ENCODE assay signal across 19 cellular contexts in the genomic region with DNA sequence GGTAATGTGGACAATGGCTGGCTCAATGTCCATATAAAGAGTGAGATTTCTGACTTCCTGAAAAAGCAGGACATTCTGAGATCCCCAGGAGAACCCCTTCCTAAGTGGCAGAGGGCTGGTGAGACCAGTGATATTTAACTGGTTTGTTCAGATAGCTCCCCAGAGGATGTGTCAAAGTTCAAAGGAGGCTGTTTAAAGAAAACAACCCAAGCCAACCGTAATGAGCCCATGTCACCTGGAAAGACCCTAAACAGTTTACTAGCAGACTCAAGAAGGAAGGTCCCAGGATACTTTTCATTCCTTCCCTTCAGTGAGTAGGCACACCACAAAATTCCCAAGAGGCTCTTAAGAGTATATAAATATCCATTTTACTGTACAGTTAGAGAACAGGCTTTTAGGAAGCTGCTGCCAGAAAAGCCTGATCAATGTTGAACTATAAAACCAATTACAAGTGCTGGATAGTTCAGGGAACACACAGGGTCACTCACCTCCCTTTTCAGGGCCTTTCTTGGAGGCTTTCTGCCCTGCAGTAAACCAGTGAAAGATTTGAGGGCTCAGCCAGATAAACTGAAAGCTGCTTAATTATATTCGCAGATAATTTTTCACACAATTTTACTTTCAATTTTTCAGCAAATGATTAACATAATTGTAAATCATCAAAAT.
DNase-seq lines count a peak whose midpoint lies in the region; ATAC-seq, FAIRE-seq and TF ChIP-seq lines count a peak whose summit lies in the region.
"Had no signal": no experiment of that assay in that cellular context is flagged by ENCODE, and none has a peak within 500 bp of the region (broad histone marks: within the 10 kb centered on the region; RNA-seq: fewer than 3 reads in every experiment).

No MANE protein-coding gene starts in this region.

- H3K9ac ChIP-seq in GM12878 (ENCODE audit: control insufficient read depth, insufficient read depth, low read length): no peak overlapping the region

- WGBS in GM12878 (ENCODE audit: insufficient coverage, insufficient replicate concordance, low lambda C conversion rate, missing lambda C conversion rate): 39% methylated on average over 2 of the region's 2 CpGs

- SMC1A ChIA-PET in GM12878 (lab: Charles Lee; ENCODE audit: uncharacterized antibody, unreplicated experiment): interaction anchor here (0.7 to 4.8 kb wide), 13 partner anchors 8 to 782 kb away, joined by 3 to 44 read pairs (median 3); no protein-coding TSS in a partner anchor

- H3K79me2 ChIP-seq in DOHH2 (ENCODE audit: control insufficient read depth, low read length): no peaks in the 10 kb centered on the region
- no peaks in the 10 kb centered on the region for H3K79me2 ChIP-seq in GM12878 (ENCODE audit: control insufficient read depth, insufficient read depth, low read length)

- peak overlapping the region; percentile 26 for H3K4me2 ChIP-seq in DOHH2 (ENCODE audit: low read length)
- H3K4me2 ChIP-seq in GM12878 (ENCODE audit: control insufficient read depth, insufficient read depth): no peak overlapping the region

- H3K9me3 ChIP-seq in DOHH2 (ENCODE audit: control insufficient read depth, insufficient read depth, low read length) (peaks cover 27% of the 10 kb centered on the region), GM12878 (replicated peaks; ENCODE audit: control insufficient read depth, insufficient read depth, low read length) (no peaks in the 10 kb centered on the region), left ventricle myocardium inferior (replicated peaks) (no peaks in the 10 kb centered on the region)
- H3K9me3 ChIP-seq: SJSA1 had no signal

- H3K27me3 ChIP-seq in DOHH2 (ENCODE audit: control insufficient read depth, low read length): no peaks in the 10 kb centered on the region
- H3K27me3 ChIP-seq in GM12878 (replicated peaks in 1 of 2; ENCODE audit: control insufficient read depth in 2 of 2, insufficient read depth in 2 of 2, low read length in 1 of 2): no peaks in the 10 kb centered on the region
- no peaks in the 10 kb centered on the region for H3K27me3 ChIP-seq in left ventricle myocardium inferior (ENCODE audit: low read depth)
- H3K27me3 ChIP-seq: SJSA1 had no signal

- H4K20me1 ChIP-seq in DOHH2 (ENCODE audit: control insufficient read depth, insufficient read depth, low read depth, low read length): no peaks in the 10 kb centered on the region
- H4K20me1 ChIP-seq in GM12878 (ENCODE audit: control insufficient read depth, insufficient read depth): no peaks in the 10 kb centered on the region

- TF ChIP-seq EP300 in GM12878 (IDR thresholded peaks at IDR 0.05; ENCODE audit: borderline replicate concordance in 1 of 2, control insufficient read depth in 1 of 2, low read depth in 2 of 2, low read length in 2 of 2): no peak

- peak; percentile 32 for DNase-seq in NAMALWA (ENCODE audit: low spot score)
- DNase-seq in GM12878 (ENCODE audit: low read depth, low spot score): no peak
- peak; percentile 13 for DNase-seq in retina
- DNase-seq in left ventricle myocardium superior: no peak
- DNase-seq in left ventricle myocardium inferior: no peak
- DNase-seq in stimulated activated naive CD4-positive, alpha-beta T cell treated with Interleukin-2 at 50 U/mL for 16 hours (lab: John Stamatoyannopoulos, UW): no peak
- DNase-seq: CD4-positive, alpha-beta memory T cell; DND-41; GF-D8; GOT3; HFFc6; KBM-7; NCI-H1105; NCI-H1694 treated with DMSO at 0.1 percent for 48 hours; NCI-H524 treated with DMSO at 0.1 percent for 48 hours; NK-92 treated with Interleukin-12 subunit alpha and Interleukin-12 subunit beta, amount 100 ng/mL, for 24 hours; PC-3 had no signal

- H2AFZ ChIP-seq in GM12878 (ENCODE audit: control insufficient read depth, low read depth, low read length): no peak overlapping the region

- POLR2A ChIA-PET in GM12878 (lab: Charles Lee): interaction anchor here (1.0 kb wide), 1 partner anchor 17 kb away, joined by 3 read pairs; no protein-coding TSS in a partner anchor

- H3K4me1 ChIP-seq in DOHH2 (ENCODE audit: control insufficient read depth, low read length): peaks cover 45% of the 10 kb centered on the region
- no peaks in the 10 kb centered on the region for H3K4me1 ChIP-seq in GM12878 (ENCODE audit: control insufficient read depth, insufficient read depth, low read length)
- H3K4me1 ChIP-seq in left ventricle myocardium inferior: no peaks in the 10 kb centered on the region
- H3K4me1 ChIP-seq: SJSA1 had no signal

- peak overlapping the region; percentile 76; the same call in 1 of the 2 replicates for H3K27ac ChIP-seq in DOHH2 (ENCODE audit: low read depth, low read length)
- no peak overlapping the region for H3K27ac ChIP-seq in GM12878 (ENCODE audit: control insufficient read depth, insufficient read depth)
- H3K27ac ChIP-seq in left ventricle myocardium inferior (replicated peaks): no peak overlapping the region
- H3K27ac ChIP-seq: SJSA1 had no signal

- intact Hi-C loops in GM12878 (cut with micrococcal nuclease; ENCODE audit: unreplicated experiment) (no loop called here), left ventricle myocardium superior (cut with micrococcal nuclease) (no loop called here), left ventricle myocardium inferior (cut with micrococcal nuclease) (no loop called here)

- no peak for TF ChIP-seq POLR2A in GM12878 (IDR thresholded peaks at IDR 0.05; ENCODE audit: low read depth, low read length)

- H3K4me3 ChIP-seq in DOHH2 (ENCODE audit: low read length): peak overlapping the region; percentile 3; the same call in 1 of the 2 replicates
- no peak overlapping the region for H3K4me3 ChIP-seq in GM12878
- no peak overlapping the region for H3K4me3 ChIP-seq in left ventricle myocardium inferior
- H3K4me3 ChIP-seq: SJSA1 had no signal

- in situ Hi-C loops in GM12878 (cut with MboI): no loop called here

- RAD21 ChIA-PET in GM12878 (lab: Charles Lee; ENCODE audit: unreplicated experiment): interaction anchor here (0.7 to 1.6 kb wide), 6 partner anchors 25 to 449 kb away, joined by 3 to 8 read pairs (median 3); no protein-coding TSS in a partner anchor

- peak; percentile 73 for ATAC-seq in GM12878
- ATAC-seq in left ventricle myocardium superior: no peak
- ATAC-seq: PC-3 had no signal

- TF ChIP-seq CTCF in DOHH2 (IDR thresholded peaks at IDR 0.05; ENCODE audit: low read depth, low read length, poor library complexity, severe bottlenecking): no peak
- no peak for TF ChIP-seq CTCF in GM12878 (IDR thresholded peaks at IDR 0.05 in 2 of 3, conservative IDR thresholded peaks at IDR 0.05 in 1 of 3; ENCODE audit: control insufficient read depth in 2 of 3, extremely low read depth in 1 of 3, insufficient read depth in 1 of 3, low read depth in 3 of 3, low read length in 3 of 3)
- no peak for TF ChIP-seq CTCF in left ventricle myocardium inferior (IDR thresholded peaks at IDR 0.05; ENCODE audit: borderline replicate concordance)

- CTCF ChIA-PET in GM12878 (lab: Yijun Ruan, JAX): interaction anchor here (0.6 to 2.1 kb wide), 6 partner anchors 15 to 451 kb away, joined by 3 to 8 read pairs (median 3); no protein-coding TSS in a partner anchor

- BruUV-seq in GM12878 (replicated peaks; lab: Mats Ljungman, UMichigan): no TSS peak

- H3F3A ChIP-seq in DOHH2 (ENCODE audit: control insufficient read depth, insufficient read depth): peaks cover 3% of the 10 kb centered on the region; the same call in 1 of the 2 replicates

- FAIRE-seq in GM12878 (lab: Jason Lieb, UNC): no peak

- H3K36me3 ChIP-seq in DOHH2 (ENCODE audit: control insufficient read depth, low read length) (peaks cover 35% of the 10 kb centered on the region), GM12878 (ENCODE audit: control insufficient read depth in 2 of 2, insufficient read depth in 2 of 2, low read length in 1 of 2) (no peaks in the 10 kb centered on the region), left ventricle myocardium inferior (no peaks in the 10 kb centered on the region)
- H3K36me3 ChIP-seq: SJSA1 had no signal

- TF ChIP-seq RAD21 in GM12878 (IDR thresholded peaks at IDR 0.05; ENCODE audit: insufficient read depth, low read depth, low read length): no peak

- no peaks in the 10 kb centered on the region for H3K9me2 ChIP-seq in DOHH2 (replicated peaks; ENCODE audit: control insufficient read depth, low read length)

TF ChIP-seq in GM12878, 131 proteins besides CTCF, POLR2A, EP300 and RAD21 (continues in another document):
- TF ChIP-seq IKZF1 (conservative IDR thresholded peaks at IDR 0.05): peak; percentile 49; the same call in 1 of the 2 replicates
- TF ChIP-seq SMAD1 (IDR thresholded peaks at IDR 0.05; ENCODE audit: low read depth, partially characterized antibody): no peak
- no peak for TF ChIP-seq FOS (IDR thresholded peaks at IDR 0.05; ENCODE audit: borderline replicate concordance, extremely low read depth, insufficient read length)
- TF ChIP-seq, protein P1, sequence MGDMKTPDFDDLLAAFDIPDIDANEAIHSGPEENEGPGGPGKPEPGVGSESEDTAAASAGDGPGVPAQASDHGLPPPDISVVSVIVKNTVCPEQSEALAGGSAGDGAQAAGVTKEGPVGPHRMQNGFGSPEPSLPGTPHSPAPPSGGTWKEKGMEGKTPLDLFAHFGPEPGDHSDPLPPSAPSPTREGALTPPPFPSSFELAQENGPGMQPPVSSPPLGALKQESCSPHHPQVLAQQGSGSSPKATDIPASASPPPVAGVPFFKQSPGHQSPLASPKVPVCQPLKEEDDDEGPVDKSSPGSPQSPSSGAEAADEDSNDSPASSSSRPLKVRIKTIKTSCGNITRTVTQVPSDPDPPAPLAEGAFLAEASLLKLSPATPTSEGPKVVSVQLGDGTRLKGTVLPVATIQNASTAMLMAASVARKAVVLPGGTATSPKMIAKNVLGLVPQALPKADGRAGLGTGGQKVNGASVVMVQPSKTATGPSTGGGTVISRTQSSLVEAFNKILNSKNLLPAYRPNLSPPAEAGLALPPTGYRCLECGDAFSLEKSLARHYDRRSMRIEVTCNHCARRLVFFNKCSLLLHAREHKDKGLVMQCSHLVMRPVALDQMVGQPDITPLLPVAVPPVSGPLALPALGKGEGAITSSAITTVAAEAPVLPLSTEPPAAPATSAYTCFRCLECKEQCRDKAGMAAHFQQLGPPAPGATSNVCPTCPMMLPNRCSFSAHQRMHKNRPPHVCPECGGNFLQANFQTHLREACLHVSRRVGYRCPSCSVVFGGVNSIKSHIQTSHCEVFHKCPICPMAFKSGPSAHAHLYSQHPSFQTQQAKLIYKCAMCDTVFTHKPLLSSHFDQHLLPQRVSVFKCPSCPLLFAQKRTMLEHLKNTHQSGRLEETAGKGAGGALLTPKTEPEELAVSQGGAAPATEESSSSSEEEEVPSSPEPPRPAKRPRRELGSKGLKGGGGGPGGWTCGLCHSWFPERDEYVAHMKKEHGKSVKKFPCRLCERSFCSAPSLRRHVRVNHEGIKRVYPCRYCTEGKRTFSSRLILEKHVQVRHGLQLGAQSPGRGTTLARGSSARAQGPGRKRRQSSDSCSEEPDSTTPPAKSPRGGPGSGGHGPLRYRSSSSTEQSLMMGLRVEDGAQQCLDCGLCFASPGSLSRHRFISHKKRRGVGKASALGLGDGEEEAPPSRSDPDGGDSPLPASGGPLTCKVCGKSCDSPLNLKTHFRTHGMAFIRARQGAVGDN (IDR thresholded peaks at IDR 0.05): 0 out of 2 replicates have a peak, but pooled peaks have one; percentile 41

Comparison
In these comparisons a context has a peak if more than half of its experiments do, and no peak if none do; other contexts are left out.
1. DNase-seq: peak in NAMALWA (single experiment) and retina (single experiment); none in GM12878 (single experiment), left ventricle myocardium superior (single experiment), left ventricle myocardium inferior (single experiment) and stimulated activated naive CD4-positive, alpha-beta T cell treated with Interleukin-2 at 50 U/mL for 16 hours (single experiment).